8 cellular contexts compared by ENCODE assay signal in genomic region chr9:123353984-123354591, GRCh38. TPM values are rescaled to one million over a fixed set of nuclear protein-coding genes. Genes with fewer than 3 reads are reported as not detected.
A peak's percentile ranks its signal among the peaks of the same experiment; 100 is the strongest.
DNase-seq lines count a peak whose midpoint lies in the region; ATAC-seq, FAIRE-seq and TF ChIP-seq lines count a peak whose summit lies in the region.

No MANE protein-coding gene starts in this region.

- H3K27me3 ChIP-seq in lung (ENCODE audit: control insufficient read depth, insufficient read depth), result no peaks in the 10 kb centered on the region

- ATAC-seq in lung (ENCODE audit: insufficient read depth, low FRiP score), result peak; percentile 56
- no peak for ATAC-seq in GM18870 (IDR thresholded peaks at IDR 0.05; ENCODE audit: unreplicated experiment)

- TF ChIP-seq POLR2A in H54 (IDR thresholded peaks at IDR 0.05; ENCODE audit: low read depth, low read length), result no peak

- no peak for FAIRE-seq in H54 (lab: Jason Lieb, UNC)

- H3K4me1 ChIP-seq in lung (ENCODE audit: control insufficient read depth in 2 of 2, insufficient read depth in 2 of 2, low read length in 2 of 2), result no peaks in the 10 kb centered on the region

- no peaks in the 10 kb centered on the region for H3K36me3 ChIP-seq in lung (ENCODE audit: control insufficient read depth in 2 of 2, insufficient read depth in 2 of 2, low read length in 2 of 2)

- TF ChIP-seq CTCF in lung (IDR thresholded peaks at IDR 0.05; ENCODE audit: control extremely low read depth, extremely low read depth), result peak; percentile 39

- no peak overlapping the region for H3K27ac ChIP-seq in lung (ENCODE audit: low read depth in 1 of 2, low read length in 1 of 2)

- WGBS in lung, 2 donors, result 20 to 25% methylated on average over 18 to 20 of the region's 20 CpGs

- no peak overlapping the region for H3K4me3 ChIP-seq in lung

- H3K9me3 ChIP-seq in lung (ENCODE audit: control insufficient read depth in 2 of 2, insufficient read depth in 1 of 2, low read length in 1 of 2), result no peaks in the 10 kb centered on the region

- DNase-seq in EH (ENCODE audit: low read depth) (peak; percentile 61), H54 (ENCODE audit: insufficient read length, low spot score) (peak; percentile 97), NCI-H1417 treated with DMSO at 0.1 percent for 48 hours (lab: John Stamatoyannopoulos, UW) (peak; percentile 37), dermis blood vessel endothelial cell (peak; percentile 79), lung (ENCODE audit: low spot score) (peak; percentile 62)
- DNase-seq in activated CD4-positive, alpha-beta T cell treated with anti-CD3 and anti-CD28 coated beads for 48 hours, result peak; percentile 75
- peak; percentile 53 for DNase-seq in stimulated activated CD8-positive, alpha-beta memory T cell treated with anti-CD3 and anti-CD28 coated beads, Interleukin-7, amount 100 ng/mL, for 24 hours (ENCODE audit: low read depth)

RNA-seq across cellular contexts. Expression of gene CRB2, which starts 1.9 kb away (rescaled TPM):
- total RNA-seq in dermis blood vessel endothelial cell (not detected in 2 replicates), lung (under 1 TPM; 0.25 to 0.34 TPM)
- polyA plus RNA-seq in lung, result under 1 TPM; 0.01 to 0.18 TPM

Comparison
In these comparisons a context has a peak if more than half of its experiments do, and no peak if none do; other contexts are left out.
1. DNase-seq: peak in every context shown above with its lines; median percentile 97 in H54; 79 in dermis blood vessel endothelial cell; 75 in activated CD4-positive, alpha-beta T cell treated with anti-CD3 and anti-CD28 coated beads for 48 hours; 62 in lung; 61 in EH; 53 in stimulated activated CD8-positive, alpha-beta memory T cell treated with anti-CD3 and anti-CD28 coated beads, Interleukin-7, amount 100 ng/mL, for 24 hours; 37 in NCI-H1417 treated with DMSO at 0.1 percent for 48 hours.